ENCODE assay signal across 9 cellular contexts in genomic region chr1:75908717-75909152, GRCh38. TPM values are rescaled to one million over a fixed set of nuclear protein-coding genes. Genes with fewer than 3 reads are reported as not detected.
A peak's percentile ranks its signal among the peaks of the same experiment; 100 is the strongest.
DNase-seq lines count a peak whose midpoint lies in the region; ATAC-seq and TF ChIP-seq lines count a peak whose summit lies in the region.
"Had no signal": no experiment of that assay in that cellular context is flagged by ENCODE, and none has a peak within 500 bp of the region (broad histone marks: within the 10 kb centered on the region; RNA-seq: fewer than 3 reads in every experiment).

No MANE protein-coding gene starts in this region.

- no peaks in the 10 kb centered on the region for H3K4me1 Mint-ChIP-seq in activated naive CD4-positive, alpha-beta T cell treated with anti-CD3 and anti-CD28 coated beads, Interleukin-2, amount 10 ng/mL, durations not matched to agents 7 days and 5 days

- CTCF ChIA-PET in AG04449 (lab: Yijun Ruan, JAX) = interaction anchor here (0.8 to 1.5 kb wide), 3 partner anchors 9 to 12 kb away, joined by 3 to 6 read pairs (median 3); no protein-coding TSS in a partner anchor
- CTCF ChIA-PET in activated naive CD4-positive, alpha-beta T cell treated with anti-CD3 and anti-CD28 coated beads, Interleukin-2, amount 10 ng/mL, durations not matched to agents 7 days and 5 days (lab: Charles Lee) = no interaction called here

- peak; percentile 68 for ATAC-seq in GM18867 (IDR thresholded peaks at IDR 0.05; ENCODE audit: unreplicated experiment)

- peak; percentile 1 for DNase-seq in AG04449 (ENCODE audit: low read depth, low spot score)
- peak; percentile 22 for DNase-seq in HK-2 (ENCODE audit: unreplicated experiment)
- peak; percentile 80 for DNase-seq in OCI-M1 (lab: John Stamatoyannopoulos, UW)
- peak; percentile 45 for DNase-seq in fibroblast of villous mesenchyme (ENCODE audit: low read depth)
- DNase-seq in NCI-H128 (lab: John Stamatoyannopoulos, UW; ENCODE audit: unreplicated experiment) = no peak
- no peak for DNase-seq in stimulated activated CD4-positive, alpha-beta T cell treated with anti-CD3 and anti-CD28 coated beads, Interleukin-12 subunit alpha, Interleukin-12 subunit beta, amount 100 ng/mL, for 4 hours
- no peak for DNase-seq in activated naive CD4-positive, alpha-beta T cell treated with anti-CD3 and anti-CD28 coated beads, Interleukin-2, amount 10 ng/mL, durations not matched to agents 7 days and 5 days

- peaks cover 6% of the 10 kb centered on the region for H3K9me3 Mint-ChIP-seq in activated naive CD4-positive, alpha-beta T cell treated with anti-CD3 and anti-CD28 coated beads, Interleukin-2, amount 10 ng/mL, durations not matched to agents 7 days and 5 days

- H3K27ac Mint-ChIP-seq in activated naive CD4-positive, alpha-beta T cell treated with anti-CD3 and anti-CD28 coated beads, Interleukin-2, amount 10 ng/mL, durations not matched to agents 7 days and 5 days = no peak overlapping the region

- H3K27me3 Mint-ChIP-seq in activated naive CD4-positive, alpha-beta T cell treated with anti-CD3 and anti-CD28 coated beads, Interleukin-2, amount 10 ng/mL, durations not matched to agents 7 days and 5 days = peaks cover 4% of the 10 kb centered on the region

- peak; percentile 32 for TF ChIP-seq CTCF in AG04449 (IDR thresholded peaks at IDR 0.05; ENCODE audit: insufficient read depth, low read length, missing control alignments)
- TF ChIP-seq CTCF in fibroblast of villous mesenchyme (IDR thresholded peaks at IDR 0.05; ENCODE audit: insufficient read depth, low read depth, low read length) = peak; percentile 64

- POLR2A ChIA-PET in AG04449 (lab: Yijun Ruan, JAX) = no interaction called here

- H3K4me3 ChIP-seq in AG04449 (ENCODE audit: low read depth, low read length) = no peak overlapping the region
- no peak overlapping the region for H3K4me3 ChIP-seq in fibroblast of villous mesenchyme (ENCODE audit: low read depth, low read length)

- H3K4me3 Mint-ChIP-seq in activated naive CD4-positive, alpha-beta T cell treated with anti-CD3 and anti-CD28 coated beads, Interleukin-2, amount 10 ng/mL, durations not matched to agents 7 days and 5 days = no peak overlapping the region

- no peaks in the 10 kb centered on the region for H3K36me3 Mint-ChIP-seq in activated naive CD4-positive, alpha-beta T cell treated with anti-CD3 and anti-CD28 coated beads, Interleukin-2, amount 10 ng/mL, durations not matched to agents 7 days and 5 days

RNA-seq across cellular contexts. Expression of gene ASB17, which starts 23.5 kb away (rescaled TPM):
- total RNA-seq in fibroblast of villous mesenchyme = not detected in 2 replicates
- total RNA-seq: subcutaneous adipose tissue had no signal

Comparison
In these comparisons a context has a peak if more than half of its experiments do, and no peak if none do; other contexts are left out.
1. DNase-seq: peak in AG04449 (single experiment), HK-2 (single experiment), OCI-M1 (single experiment) and fibroblast of villous mesenchyme (single experiment); none in NCI-H128 (single experiment), stimulated activated CD4-positive, alpha-beta T cell treated with anti-CD3 and anti-CD28 coated beads, Interleukin-12 subunit alpha, Interleukin-12 subunit beta, amount 100 ng/mL, for 4 hours (single experiment) and activated naive CD4-positive, alpha-beta T cell treated with anti-CD3 and anti-CD28 coated beads, Interleukin-2, amount 10 ng/mL, durations not matched to agents 7 days and 5 days (single experiment).